ENCODE assay signal across 1 cellular context in genomic region chr21:46285761-46286667, GRCh38.
TF ChIP-seq lines count a peak whose summit lies in the region.

Gene YBEY, plus strand, starts transcription at chr21:46286342. Its CDS starts 572 bp downstream, at chr21:46286914.

TF ChIP-seq in HEK293, 187 proteins besides CTCF, POLR2A, EP300 and RAD21 (continued from another document):
- no peak for TF ChIP-seq ZNF677 (tag by site-specific recombination; IDR thresholded peaks at IDR 0.05)
- no peak for TF ChIP-seq ZNF621 (tag by site-specific recombination; IDR thresholded peaks at IDR 0.05)
- TF ChIP-seq ZNF518A (tag by site-specific recombination; conservative IDR thresholded peaks at IDR 0.05; ENCODE audit: low read depth), result peak; percentile 77
- no peak for TF ChIP-seq ZNF645 (tag by site-specific recombination; IDR thresholded peaks at IDR 0.05)
- no peak for TF ChIP-seq RBAK (tag by site-specific recombination; IDR thresholded peaks at IDR 0.05)
- no peak for TF ChIP-seq ZNF169 (tag by site-specific recombination; IDR thresholded peaks at IDR 0.05)
- TF ChIP-seq BCL11A (tag by site-specific recombination; IDR thresholded peaks at IDR 0.05; ENCODE audit: low read depth), result no peak
- peak; percentile 94 for TF ChIP-seq ZNF324 (tag by site-specific recombination; IDR thresholded peaks at IDR 0.05)
- TF ChIP-seq ZNF830 (tag by site-specific recombination; IDR thresholded peaks at IDR 0.05; ENCODE audit: low read depth), result no peak
- no peak for TF ChIP-seq TCF7L2 (IDR thresholded peaks at IDR 0.05; ENCODE audit: borderline replicate concordance, low read depth, low read length)
- no peak for TF ChIP-seq ZNF530 (tag by site-specific recombination; IDR thresholded peaks at IDR 0.05; ENCODE audit: low read depth)
- TF ChIP-seq ZNF423 (tag by site-specific recombination; IDR thresholded peaks at IDR 0.05), result peak; percentile 55; the same call in 1 of the 2 replicates
- no peak for TF ChIP-seq HOXA7 (CRISPR knock-in tag; IDR thresholded peaks at IDR 0.05; ENCODE audit: borderline replicate concordance)
- TF ChIP-seq ZSCAN5A (tag by site-specific recombination; IDR thresholded peaks at IDR 0.05), result peak; percentile 99
- no peak for TF ChIP-seq ZNF555 (tag by site-specific recombination; conservative IDR thresholded peaks at IDR 0.05)
- TF ChIP-seq ZNF362 (tag by site-specific recombination; IDR thresholded peaks at IDR 0.05), result no peak
- no peak for TF ChIP-seq ZNF211 (tag by site-specific recombination; IDR thresholded peaks at IDR 0.05; ENCODE audit: low read depth)
- no peak for TF ChIP-seq ZNF311 (tag by site-specific recombination; IDR thresholded peaks at IDR 0.05; ENCODE audit: borderline replicate concordance)
- peak; percentile 12 for TF ChIP-seq ZNF510 (tag by site-specific recombination; IDR thresholded peaks at IDR 0.05; ENCODE audit: insufficient replicate concordance)
- TF ChIP-seq ZNF777 (tag by site-specific recombination; IDR thresholded peaks at IDR 0.05; ENCODE audit: borderline replicate concordance), result no peak
- no peak for TF ChIP-seq ZNF549 (tag by site-specific recombination; IDR thresholded peaks at IDR 0.05)
- peak; percentile 46; the same call in 1 of the 2 replicates for TF ChIP-seq PRDM1 (tag by site-specific recombination; IDR thresholded peaks at IDR 0.05)
- no peak; the same call in 1 of the 2 replicates for TF ChIP-seq ZBTB17 (tag by site-specific recombination; IDR thresholded peaks at IDR 0.05)
- TF ChIP-seq ZNF433 (tag by site-specific recombination; IDR thresholded peaks at IDR 0.05; ENCODE audit: low read depth), result no peak
- TF ChIP-seq ZNF544 (tag by site-specific recombination; IDR thresholded peaks at IDR 0.05), result no peak
- TF ChIP-seq ZEB2 (tag by site-specific recombination; IDR thresholded peaks at IDR 0.05), result peak; percentile 100
- TF ChIP-seq KLF7 (tag by site-specific recombination; IDR thresholded peaks at IDR 0.05; ENCODE audit: borderline replicate concordance), result peak; percentile 92
- peak; percentile 87 for TF ChIP-seq SP7 (tag by site-specific recombination; IDR thresholded peaks at IDR 0.05)
- TF ChIP-seq ZNF664 (tag by site-specific recombination; IDR thresholded peaks at IDR 0.05), result 0 out of 2 replicates have a peak, but pooled peaks have one; percentile 14
- TF ChIP-seq GLI2 (tag by site-specific recombination; IDR thresholded peaks at IDR 0.05; ENCODE audit: borderline replicate concordance, low read depth), result no peak
- TF ChIP-seq GLIS1 (tag by site-specific recombination; IDR thresholded peaks at IDR 0.05), result peak; percentile 30; the same call in 1 of the 2 replicates
- 0 out of 2 replicates have a peak, but pooled peaks have one; percentile 24 for TF ChIP-seq EGR2 (tag by site-specific recombination; IDR thresholded peaks at IDR 0.05; ENCODE audit: low read depth)
- no peak for TF ChIP-seq ZNF175 (tag by site-specific recombination; IDR thresholded peaks at IDR 0.05)
- TF ChIP-seq ZNF223 (tag by site-specific recombination; IDR thresholded peaks at IDR 0.05), result no peak
- TF ChIP-seq ZNF654 (tag by site-specific recombination; IDR thresholded peaks at IDR 0.05; ENCODE audit: low read depth), result no peak
- peak; percentile 70 for TF ChIP-seq ZNF341 (tag by site-specific recombination; IDR thresholded peaks at IDR 0.05; ENCODE audit: low read depth)
- TF ChIP-seq ZNF791 (tag by site-specific recombination; IDR thresholded peaks at IDR 0.05), result 0 out of 2 replicates have a peak, but pooled peaks have one; percentile 10
- TF ChIP-seq KLF9 (tag by site-specific recombination; IDR thresholded peaks at IDR 0.05; ENCODE audit: low read depth), result peak; percentile 86
- no peak for TF ChIP-seq ZNF280C (tag by site-specific recombination; IDR thresholded peaks at IDR 0.05)
- peak; percentile 70 for TF ChIP-seq ZIC2 (tag by site-specific recombination; IDR thresholded peaks at IDR 0.05)
- peak; percentile 51; the same call in 1 of the 2 replicates for TF ChIP-seq PRDM4 (tag by site-specific recombination; IDR thresholded peaks at IDR 0.05)
- TF ChIP-seq ZNF132 (tag by site-specific recombination; IDR thresholded peaks at IDR 0.05; ENCODE audit: borderline replicate concordance), result no peak
- peak; percentile 100 for TF ChIP-seq ZNF580 (tag by site-specific recombination; IDR thresholded peaks at IDR 0.05)
- TF ChIP-seq ZNF391 (tag by site-specific recombination; IDR thresholded peaks at IDR 0.05; ENCODE audit: borderline replicate concordance, low read depth), result peak; percentile 75; the same call in 1 of the 2 replicates
- TF ChIP-seq GLIS2 (tag by site-specific recombination; IDR thresholded peaks at IDR 0.05), result peak; percentile 59; the same call in 1 of the 2 replicates
- TF ChIP-seq ZNF19 (tag by site-specific recombination; IDR thresholded peaks at IDR 0.05; ENCODE audit: low read depth), result no peak
- TF ChIP-seq ZNF394 (tag by site-specific recombination; IDR thresholded peaks at IDR 0.05; ENCODE audit: borderline replicate concordance), result no peak; the same call in 1 of the 2 replicates
- TF ChIP-seq ZNF155 (tag by site-specific recombination; IDR thresholded peaks at IDR 0.05), result no peak
